Comparison of ENCODE assay signal across 1 cellular context in genomic region chr20:3283222-3283820, GRCh38.
TF ChIP-seq lines count a peak whose summit lies in the region.

No MANE protein-coding gene starts in this region.

TF ChIP-seq in WTC11, 78 proteins besides CTCF, POLR2A, EP300 and RAD21 (continued from another document):
- TF ChIP-seq CBFB (CRISPR knock-in tag; IDR thresholded peaks at IDR 0.05; ENCODE audit: low read depth) (no peak), FOXP1 (CRISPR knock-in tag; IDR thresholded peaks at IDR 0.05; ENCODE audit: borderline replicate concordance) (no peak), OVOL2 (CRISPR knock-in tag; IDR thresholded peaks at IDR 0.05; ENCODE audit: borderline replicate concordance) (no peak), FOXK1 (CRISPR knock-in tag; IDR thresholded peaks at IDR 0.05) (no peak), MYBL2 (CRISPR knock-in tag; IDR thresholded peaks at IDR 0.05) (no peak), RORB (CRISPR knock-in tag; IDR thresholded peaks at IDR 0.05) (no peak), ZBTB21 (CRISPR knock-in tag; IDR thresholded peaks at IDR 0.05; ENCODE audit: borderline replicate concordance) (no peak)
- TF ChIP-seq, protein P1, sequence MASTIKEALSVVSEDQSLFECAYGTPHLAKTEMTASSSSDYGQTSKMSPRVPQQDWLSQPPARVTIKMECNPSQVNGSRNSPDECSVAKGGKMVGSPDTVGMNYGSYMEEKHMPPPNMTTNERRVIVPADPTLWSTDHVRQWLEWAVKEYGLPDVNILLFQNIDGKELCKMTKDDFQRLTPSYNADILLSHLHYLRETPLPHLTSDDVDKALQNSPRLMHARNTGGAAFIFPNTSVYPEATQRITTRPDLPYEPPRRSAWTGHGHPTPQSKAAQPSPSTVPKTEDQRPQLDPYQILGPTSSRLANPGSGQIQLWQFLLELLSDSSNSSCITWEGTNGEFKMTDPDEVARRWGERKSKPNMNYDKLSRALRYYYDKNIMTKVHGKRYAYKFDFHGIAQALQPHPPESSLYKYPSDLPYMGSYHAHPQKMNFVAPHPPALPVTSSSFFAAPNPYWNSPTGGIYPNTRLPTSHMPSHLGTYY (CRISPR knock-in tag; IDR thresholded peaks at IDR 0.05) = no peak
- TF ChIP-seq, protein P2, sequence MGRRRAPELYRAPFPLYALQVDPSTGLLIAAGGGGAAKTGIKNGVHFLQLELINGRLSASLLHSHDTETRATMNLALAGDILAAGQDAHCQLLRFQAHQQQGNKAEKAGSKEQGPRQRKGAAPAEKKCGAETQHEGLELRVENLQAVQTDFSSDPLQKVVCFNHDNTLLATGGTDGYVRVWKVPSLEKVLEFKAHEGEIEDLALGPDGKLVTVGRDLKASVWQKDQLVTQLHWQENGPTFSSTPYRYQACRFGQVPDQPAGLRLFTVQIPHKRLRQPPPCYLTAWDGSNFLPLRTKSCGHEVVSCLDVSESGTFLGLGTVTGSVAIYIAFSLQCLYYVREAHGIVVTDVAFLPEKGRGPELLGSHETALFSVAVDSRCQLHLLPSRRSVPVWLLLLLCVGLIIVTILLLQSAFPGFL (CRISPR knock-in tag; IDR thresholded peaks at IDR 0.05; ENCODE audit: borderline replicate concordance) = no peak
TF ChIP-seq in WTC11: peak in this region for 0.
